Comparison of ENCODE assay signal across 1 cellular context in the genomic region with DNA sequence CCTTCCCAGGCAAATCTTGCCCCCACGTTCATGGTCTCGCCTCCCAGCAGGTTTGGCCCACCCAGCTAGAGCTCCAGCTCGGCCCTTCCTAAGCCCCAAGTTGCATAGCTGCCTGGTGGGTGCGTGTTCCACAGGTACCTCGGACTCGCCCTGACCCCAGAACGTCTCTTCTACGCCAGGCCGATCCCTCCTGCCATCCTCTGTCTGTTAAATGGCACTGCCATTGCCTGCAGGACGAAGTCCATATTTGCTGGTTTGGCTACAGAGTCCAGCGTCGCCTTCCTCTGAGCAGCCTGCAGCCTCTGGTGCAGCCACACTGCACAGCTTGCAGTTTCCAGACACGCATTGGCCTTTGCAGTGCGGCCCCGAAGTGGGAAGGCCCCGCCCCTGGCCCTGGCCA.
TF ChIP-seq lines count a peak whose summit lies in the region.

No MANE protein-coding gene starts in this region.

TF ChIP-seq in H1, 55 proteins besides CTCF, POLR2A, EP300 and RAD21:
- TF ChIP-seq CBX8 (IDR thresholded peaks at IDR 0.05; ENCODE audit: borderline replicate concordance, low read depth, low read length) = no peak
- no peak for TF ChIP-seq TCF12 (IDR thresholded peaks at IDR 0.05; ENCODE audit: low read depth, low read length)
TF ChIP-seq in H1: peak in this region for 0.
